In the genomic region with DNA sequence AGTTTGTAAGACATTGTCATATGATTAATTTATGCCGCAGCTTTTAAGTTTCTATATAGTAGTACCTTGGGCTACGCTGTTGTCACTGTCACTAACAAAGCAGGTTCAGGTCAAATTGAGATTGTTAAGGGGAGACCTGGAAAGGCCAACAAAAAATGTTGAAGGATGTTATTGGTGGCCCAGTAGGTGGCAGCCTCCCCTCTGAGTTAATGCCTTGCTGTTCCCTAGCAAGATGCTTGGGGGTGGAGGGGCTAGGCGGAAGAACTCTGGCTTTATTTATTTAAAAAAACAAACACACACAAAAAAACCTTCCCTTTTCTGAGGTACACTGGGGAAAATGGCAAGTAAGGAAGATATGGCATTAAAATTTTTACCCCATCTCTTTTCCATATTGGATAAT, we compare ENCODE assay signal across 8 cellular contexts.
DNase-seq lines count a peak whose midpoint lies in the region; ATAC-seq and TF ChIP-seq lines count a peak whose summit lies in the region.

No MANE protein-coding gene starts in this region.

- peaks cover 6% of the 10 kb centered on the region for H3K4me1 ChIP-seq in KMS-11 (ENCODE audit: low read depth, poor library complexity, severe bottlenecking)

- peaks cover 18% of the 10 kb centered on the region for H3K27me3 Mint-ChIP-seq in activated CD8-positive, alpha-beta T cell treated with anti-CD3 and anti-CD28 coated beads for 36 hours
- H3K27me3 Mint-ChIP-seq in activated CD8-positive, alpha-beta T cell treated with anti-CD3 and anti-CD28 coated beads, Interleukin-2, amount 10 ng/mL, durations not matched to agents 7 days and 5 days (ENCODE audit: low read depth) = peaks cover 23% of the 10 kb centered on the region
- peaks cover 2% of the 10 kb centered on the region for H3K27me3 Mint-ChIP-seq in glutamatergic neuron (ENCODE audit: unreplicated experiment)

- DNase-seq in activated CD8-positive, alpha-beta T cell treated with anti-CD3 and anti-CD28 coated beads for 36 hours = peak; percentile 23
- DNase-seq in activated CD8-positive, alpha-beta T cell treated with anti-CD3 and anti-CD28 coated beads, Interleukin-2, amount 10 ng/mL, durations not matched to agents 7 days and 5 days = no peak
- DNase-seq in RPMI7951 (ENCODE audit: low read depth) (peak; percentile 32), glutamatergic neuron (peak; percentile 55), cerebellar cortex (ENCODE audit: low spot score) (no peak), NCI-H187 treated with DMSO at 0.1 percent for 48 hours (lab: John Stamatoyannopoulos, UW) (no peak)
- DNase-seq in activated effector memory CD4-positive, alpha-beta T cell treated with Interleukin-2 at 50 U/mL for 16 hours = no peak

- peak; percentile 18 for TF ChIP-seq CTCF in activated CD8-positive, alpha-beta T cell treated with anti-CD3 and anti-CD28 coated beads for 36 hours (IDR thresholded peaks at IDR 0.05)
- TF ChIP-seq CTCF in KMS-11 (conservative IDR thresholded peaks at IDR 0.05; ENCODE audit: low read depth, low read length) (peak; percentile 73), glutamatergic neuron (IDR thresholded peaks at IDR 0.05; ENCODE audit: partially characterized antibody, unreplicated experiment) (peak; percentile 51)

- H3K27ac ChIP-seq in KMS-11 = no peak overlapping the region

- H3K4me2 ChIP-seq in KMS-11 = no peak overlapping the region

- CTCF ChIA-PET in activated CD8-positive, alpha-beta T cell treated with anti-CD3 and anti-CD28 coated beads for 36 hours (lab: Charles Lee) = interaction anchor here (2.2 kb wide), 1 partner anchor 19 kb away, joined by 6 read pairs; no protein-coding TSS in a partner anchor
- CTCF ChIA-PET in activated CD8-positive, alpha-beta T cell treated with anti-CD3 and anti-CD28 coated beads, Interleukin-2, amount 10 ng/mL, durations not matched to agents 7 days and 5 days (lab: Charles Lee) = interaction anchor here (0.5 to 2.2 kb wide), 2 partner anchors 18 to 47 kb away, joined by 3 to 6 read pairs; no protein-coding TSS in a partner anchor

- no peaks in the 10 kb centered on the region for H3K36me3 Mint-ChIP-seq in activated CD8-positive, alpha-beta T cell treated with anti-CD3 and anti-CD28 coated beads for 36 hours (ENCODE audit: low read depth)
- no peaks in the 10 kb centered on the region for H3K36me3 Mint-ChIP-seq in activated CD8-positive, alpha-beta T cell treated with anti-CD3 and anti-CD28 coated beads, Interleukin-2, amount 10 ng/mL, durations not matched to agents 7 days and 5 days (ENCODE audit: low read depth)
- H3K36me3 Mint-ChIP-seq in glutamatergic neuron (ENCODE audit: unreplicated experiment) = no peaks in the 10 kb centered on the region

- H3K4me3 ChIP-seq in KMS-11 (IDR thresholded peaks at IDR 0.05; ENCODE audit: insufficient read depth, low read depth, low read length) = no peak overlapping the region

- no peak overlapping the region for H3K4me3 Mint-ChIP-seq in activated CD8-positive, alpha-beta T cell treated with anti-CD3 and anti-CD28 coated beads for 36 hours
- no peak overlapping the region for H3K4me3 Mint-ChIP-seq in activated CD8-positive, alpha-beta T cell treated with anti-CD3 and anti-CD28 coated beads, Interleukin-2, amount 10 ng/mL, durations not matched to agents 7 days and 5 days
- H3K4me3 Mint-ChIP-seq in glutamatergic neuron (ENCODE audit: unreplicated experiment) = no peak overlapping the region

- no peak overlapping the region for H3K9ac ChIP-seq in KMS-11

- intact Hi-C loops in activated CD8-positive, alpha-beta T cell treated with anti-CD3 and anti-CD28 coated beads for 36 hours (cut with micrococcal nuclease) = no loop called here

- POLR2A ChIA-PET in activated CD8-positive, alpha-beta T cell treated with anti-CD3 and anti-CD28 coated beads for 36 hours (lab: Charles Lee) = no interaction called here
- POLR2A ChIA-PET in activated CD8-positive, alpha-beta T cell treated with anti-CD3 and anti-CD28 coated beads, Interleukin-2, amount 10 ng/mL, durations not matched to agents 7 days and 5 days (lab: Charles Lee) = no interaction called here

- H3K27ac Mint-ChIP-seq in activated CD8-positive, alpha-beta T cell treated with anti-CD3 and anti-CD28 coated beads for 36 hours = no peak overlapping the region
- no peak overlapping the region for H3K27ac Mint-ChIP-seq in activated CD8-positive, alpha-beta T cell treated with anti-CD3 and anti-CD28 coated beads, Interleukin-2, amount 10 ng/mL, durations not matched to agents 7 days and 5 days
- no peak overlapping the region for H3K27ac Mint-ChIP-seq in glutamatergic neuron (ENCODE audit: unreplicated experiment)

- H3K36me3 ChIP-seq in KMS-11 (ENCODE audit: insufficient read depth) = no peaks in the 10 kb centered on the region

- H3K79me2 ChIP-seq in KMS-11 (ENCODE audit: insufficient read depth, low read depth) = no peaks in the 10 kb centered on the region

- H2AFZ ChIP-seq in KMS-11 (ENCODE audit: low read depth) = no peak overlapping the region

- H4K20me1 ChIP-seq in KMS-11 (ENCODE audit: insufficient read depth) = no peaks in the 10 kb centered on the region

- ATAC-seq in activated CD8-positive, alpha-beta T cell treated with anti-CD3 and anti-CD28 coated beads for 36 hours = no peak
- no peak for ATAC-seq in activated CD8-positive, alpha-beta T cell treated with anti-CD3 and anti-CD28 coated beads, Interleukin-2, amount 10 ng/mL, durations not matched to agents 7 days and 5 days

- no peaks in the 10 kb centered on the region for H3K27me3 ChIP-seq in KMS-11 (ENCODE audit: insufficient read depth, low read depth)

- H3K9me3 Mint-ChIP-seq in activated CD8-positive, alpha-beta T cell treated with anti-CD3 and anti-CD28 coated beads for 36 hours = no peaks in the 10 kb centered on the region
- H3K9me3 Mint-ChIP-seq in activated CD8-positive, alpha-beta T cell treated with anti-CD3 and anti-CD28 coated beads, Interleukin-2, amount 10 ng/mL, durations not matched to agents 7 days and 5 days (ENCODE audit: insufficient read depth) = no peaks in the 10 kb centered on the region
- no peaks in the 10 kb centered on the region for H3K9me3 Mint-ChIP-seq in glutamatergic neuron (ENCODE audit: unreplicated experiment)

- H3K4me1 Mint-ChIP-seq in activated CD8-positive, alpha-beta T cell treated with anti-CD3 and anti-CD28 coated beads for 36 hours (ENCODE audit: low read depth) = no peaks in the 10 kb centered on the region
- H3K4me1 Mint-ChIP-seq in activated CD8-positive, alpha-beta T cell treated with anti-CD3 and anti-CD28 coated beads, Interleukin-2, amount 10 ng/mL, durations not matched to agents 7 days and 5 days (ENCODE audit: low read depth) = no peaks in the 10 kb centered on the region
- peaks cover 4% of the 10 kb centered on the region for H3K4me1 Mint-ChIP-seq in glutamatergic neuron (ENCODE audit: low read depth, unreplicated experiment)

Comparison
In these comparisons a context has a peak if more than half of its experiments do, and no peak if none do; other contexts are left out.
1. DNase-seq: peak in activated CD8-positive, alpha-beta T cell treated with anti-CD3 and anti-CD28 coated beads for 36 hours (single experiment), RPMI7951 (single experiment) and glutamatergic neuron (single experiment); none in activated CD8-positive, alpha-beta T cell treated with anti-CD3 and anti-CD28 coated beads, Interleukin-2, amount 10 ng/mL, durations not matched to agents 7 days and 5 days (single experiment), activated effector memory CD4-positive, alpha-beta T cell treated with Interleukin-2 at 50 U/mL for 16 hours (single experiment), cerebellar cortex (single experiment) and NCI-H187 treated with DMSO at 0.1 percent for 48 hours (single experiment).
2. CTCF ChIP-seq: peak in every context shown above with its lines; median percentile 73 in KMS-11; 51 in glutamatergic neuron; 18 in activated CD8-positive, alpha-beta T cell treated with anti-CD3 and anti-CD28 coated beads for 36 hours.